Comparison of ENCODE assay signal across 8 cellular contexts in genomic region chr20:62837790-62838458, GRCh38. TPM values are rescaled to one million over a fixed set of nuclear protein-coding genes. Genes with fewer than 3 reads are reported as not detected.
DNase-seq lines count a peak whose midpoint lies in the region; ATAC-seq and TF ChIP-seq lines count a peak whose summit lies in the region.

No MANE protein-coding gene starts in this region.

- peaks cover 3 to 4% (median 3%) of the 10 kb centered on the region in 3 donors for H3K27me3 Mint-ChIP-seq in immature natural killer cell (ENCODE audit: low read depth in 3 of 3)

- H3K4me3 Mint-ChIP-seq in immature natural killer cell: no peak overlapping the region

- peaks cover 0 to 22% (median 0%) of the 10 kb centered on the region in 4 donors for H3K27me3 ChIP-seq in esophagus squamous epithelium

- DNase-seq in EL (peak; percentile 35), NCI-H69 (lab: John Stamatoyannopoulos, UW) (peak; percentile 80), immature natural killer cell (no peak), esophagus squamous epithelium (lab: John Stamatoyannopoulos, UW) (no peak), C1 segment of cervical spinal cord (lab: John Stamatoyannopoulos, UW) (no peak), HPDE6-E6E7 (ENCODE audit: extremely low spot score) (no peak)

- no peaks in the 10 kb centered on the region for H3K9me3 ChIP-seq in esophagus squamous epithelium

- WGBS in esophagus squamous epithelium, 2 donors: 54 to 55% methylated on average over 17 to 18 of the region's 18 CpGs

- H3K9me3 Mint-ChIP-seq in immature natural killer cell: no peaks in the 10 kb centered on the region

- H3K27ac Mint-ChIP-seq in immature natural killer cell: peak overlapping the region in 5 of 6 donors; percentile 34 to 72 (median 59)

- peaks cover 0 to 9% of the 10 kb centered on the region in 2 donors for H3K4me1 Mint-ChIP-seq in immature natural killer cell

- peaks cover 0 to 4% (median 0%) of the 10 kb centered on the region in 3 donors for H3K36me3 Mint-ChIP-seq in immature natural killer cell

- no peak overlapping the region for H3K4me3 ChIP-seq in esophagus squamous epithelium

- TF ChIP-seq CTCF in esophagus squamous epithelium (IDR thresholded peaks at IDR 0.05): no peak

- H3K36me3 ChIP-seq in esophagus squamous epithelium: no peaks in the 10 kb centered on the region

- peaks cover 3 to 23% (median 3%) of the 10 kb centered on the region in 3 donors for H3K4me1 ChIP-seq in esophagus squamous epithelium

- ATAC-seq in HG02642 (IDR thresholded peaks at IDR 0.05; ENCODE audit: poor library complexity, unreplicated experiment) (peak; percentile 61), HG03135 (IDR thresholded peaks at IDR 0.05; ENCODE audit: unreplicated experiment) (no peak)

- TF ChIP-seq POLR2A in esophagus squamous epithelium (IDR thresholded peaks at IDR 0.05): no peak

- intact Hi-C loops in esophagus squamous epithelium (cut with DNase I): no loop called here

- peak overlapping the region in 1 of 4 donors; percentile 25 for H3K27ac ChIP-seq in esophagus squamous epithelium

RNA-seq across cellular contexts. Expression of gene COL9A3, which starts 21.1 kb away (rescaled TPM):
- polyA plus RNA-seq in immature natural killer cell: under 1 TPM in 1 of 3 donors, not detected in 2; 0.87 TPM
- total RNA-seq in esophagus squamous epithelium: 1 to 10 TPM in 2 of 4 donors, not detected in 2; 2.2 to 2.3 TPM

RNA-seq across cellular contexts. Expression of gene TCFL5, which starts 23.7 kb away (rescaled TPM):
- 1 to 10 TPM in 2 of 3 donors, under 1 TPM in 1; 0.63 to 2.1 (median 1.1) TPM for polyA plus RNA-seq in immature natural killer cell
- 1 to 10 TPM; 5.2 to 8.4 (median 7.2) TPM for total RNA-seq in esophagus squamous epithelium

RNA-seq across cellular contexts. Expression of gene OGFR, which starts 33.3 kb away (rescaled TPM):
- 10 to 100 TPM; 21.6 to 75.3 (median 31.3) TPM for polyA plus RNA-seq in immature natural killer cell
- 10 to 100 TPM; 19.1 to 41.4 (median 27.3) TPM for total RNA-seq in esophagus squamous epithelium

RNA-seq across cellular contexts. Expression of gene MRGBP, which starts 41.7 kb away (rescaled TPM):
- 10 to 100 TPM; 10.4 to 15.3 (median 12.5) TPM for polyA plus RNA-seq in immature natural killer cell
- 10 to 100 TPM in 1 of 4 donors, 1 to 10 TPM in 3; 5.7 to 10.1 (median 9.8) TPM for total RNA-seq in esophagus squamous epithelium

Comparison
In these comparisons a context has a peak if more than half of its experiments do, and no peak if none do; other contexts are left out.
1. DNase-seq: peak in EL (single experiment) and NCI-H69 (single experiment); none in immature natural killer cell (0 of 3), esophagus squamous epithelium (single experiment), C1 segment of cervical spinal cord (0 of 14) and HPDE6-E6E7 (single experiment).